ENCODE assay signal across 8 cellular contexts in the genomic region with DNA sequence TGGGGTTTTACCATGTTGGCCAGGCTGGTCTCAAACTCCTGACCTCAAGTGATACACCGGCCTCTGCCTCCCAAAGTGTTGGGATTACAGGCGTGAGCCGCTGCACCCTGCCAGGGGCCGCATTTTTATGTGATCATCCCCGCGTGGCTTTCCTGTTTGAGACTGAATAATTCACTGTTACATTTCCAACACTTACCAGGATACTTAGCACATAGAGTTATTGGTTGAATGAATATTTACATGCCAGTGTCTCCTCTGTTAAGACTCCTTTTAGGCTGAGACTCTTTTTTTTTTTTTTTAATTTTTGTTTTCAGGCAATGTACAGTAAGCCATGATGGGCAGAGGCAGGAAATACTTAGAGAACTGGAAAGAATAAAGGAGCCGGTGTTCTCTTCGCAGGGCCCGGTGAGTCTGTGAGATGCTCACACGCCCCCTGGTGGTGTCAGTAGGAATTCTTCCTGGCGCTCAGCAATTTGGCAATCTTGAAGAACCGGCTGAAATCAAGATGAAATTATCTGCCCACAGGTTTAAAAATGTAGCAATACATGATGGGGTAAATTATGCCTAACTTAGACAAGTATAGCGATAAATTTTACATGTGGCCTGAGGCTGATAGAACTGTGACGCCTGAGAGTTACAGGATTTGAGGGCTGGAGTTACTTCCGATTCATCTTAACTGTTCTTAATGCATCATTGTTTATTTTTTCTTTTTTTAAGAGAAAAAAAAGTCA. TPM values are rescaled to one million over a fixed set of nuclear protein-coding genes. Genes with fewer than 3 reads are reported as not detected.
A peak's percentile ranks its signal among the peaks of the same experiment; 100 is the strongest.
DNase-seq lines count a peak whose midpoint lies in the region; ATAC-seq and TF ChIP-seq lines count a peak whose summit lies in the region.

No MANE protein-coding gene starts in this region.

- H3K4me3 ChIP-seq in GM12864 (ENCODE audit: low read depth, low read length) (no peak overlapping the region), adipocyte (ENCODE audit: low read length) (no peak overlapping the region), heart left ventricle (no peak overlapping the region), rectal smooth muscle tissue (ENCODE audit: low read length) (peak overlapping the region; percentile 15), vagina (no peak overlapping the region)

- WGBS in heart left ventricle, 4 donors = 14 to 18% (median 16%) methylated on average over 15 of the region's 15 CpGs

- H3K4me1 ChIP-seq in adipocyte (ENCODE audit: control insufficient read depth, insufficient read depth, low read length) (peaks cover 3% of the 10 kb centered on the region), heart left ventricle (peaks cover 0 to 18% (median 1%) of the 10 kb centered on the region in 12 donors), rectal smooth muscle tissue (ENCODE audit: control insufficient read depth, insufficient read depth, low read length) (no peaks in the 10 kb centered on the region), vagina (no peaks in the 10 kb centered on the region)

- peak overlapping the region in 2 of 12 donors; percentile 7 to 61 for H3K27ac ChIP-seq in heart left ventricle
- no peak overlapping the region for H3K27ac ChIP-seq in rectal smooth muscle tissue (ENCODE audit: low read depth, low read length)
- no peak overlapping the region for H3K27ac ChIP-seq in vagina

- intact Hi-C loops in heart left ventricle (cut with DNase I) = loop anchor here in 7 of 10 donors (1.0 to 10.0 kb wide), 8 partner anchors 36 to 388 kb away; no protein-coding TSS in a partner anchor
- intact Hi-C loops in vagina (cut with DNase I) = loop anchor here (10.0 kb wide), 1 partner anchor 304 kb away; no protein-coding TSS in a partner anchor

- DNase-seq in GM12864 (ENCODE audit: low read depth) (no peak), NCI-H1417 treated with DMSO at 0.1 percent for 48 hours (lab: John Stamatoyannopoulos, UW) (peak; percentile 67), T-helper 1 cell (peak; percentile 47 to 77 (median 63)), adipocyte (ENCODE audit: low read depth) (peak; percentile 96), heart left ventricle (peak; percentile 65 to 81 (median 73)), vagina (ENCODE audit: extremely low spot score in 2 of 2) (no peak)

- no peaks in the 10 kb centered on the region for H3K9me3 ChIP-seq in adipocyte (ENCODE audit: control insufficient read depth, low read length)
- no peaks in the 10 kb centered on the region for H3K9me3 ChIP-seq in heart left ventricle
- H3K9me3 ChIP-seq in vagina = no peaks in the 10 kb centered on the region

- peak; percentile 80 to 87 (median 83) for ATAC-seq in heart left ventricle
- no peak for ATAC-seq in GM21529 (IDR thresholded peaks at IDR 0.05; ENCODE audit: unreplicated experiment)

- peak; percentile 82 for TF ChIP-seq CTCF in GM12864 (IDR thresholded peaks at IDR 0.05; ENCODE audit: low read depth, low read length, missing control alignments)
- TF ChIP-seq CTCF in heart left ventricle (IDR thresholded peaks at IDR 0.05) = peak; percentile 86 to 97 (median 92)
- TF ChIP-seq CTCF in vagina (IDR thresholded peaks at IDR 0.05) = peak; percentile 58 to 85 (median 74)

- H3K27me3 ChIP-seq in adipocyte (replicated peaks; ENCODE audit: control insufficient read depth, insufficient read depth, low read length) (no peaks in the 10 kb centered on the region), heart left ventricle (no peaks in the 10 kb centered on the region), rectal smooth muscle tissue (ENCODE audit: control insufficient read depth, insufficient read depth, low read length) (no peaks in the 10 kb centered on the region), vagina (no peaks in the 10 kb centered on the region)

- H3K36me3 ChIP-seq in adipocyte (ENCODE audit: control insufficient read depth, insufficient read depth, low read length, severe bottlenecking) (no peaks in the 10 kb centered on the region), heart left ventricle (no peaks in the 10 kb centered on the region), rectal smooth muscle tissue (ENCODE audit: control insufficient read depth, insufficient read depth, low read length) (no peaks in the 10 kb centered on the region), vagina (no peaks in the 10 kb centered on the region)

- H3K9ac ChIP-seq in adipocyte (ENCODE audit: low read length) (no peak overlapping the region), rectal smooth muscle tissue (ENCODE audit: low read length) (no peak overlapping the region)

- TF ChIP-seq POLR2A in heart left ventricle (IDR thresholded peaks at IDR 0.05) = no peak
- no peak for TF ChIP-seq POLR2A in vagina (IDR thresholded peaks at IDR 0.05)

RNA-seq across cellular contexts. Expression of gene RNF114, which starts 7.6 kb away (rescaled TPM):
- total RNA-seq in heart left ventricle (100 to 1,000 TPM in 2 of 9 donors, 10 to 100 TPM in 7; 42.1 to 128 (median 52.4) TPM), vagina (153 TPM)
- 10 to 100 TPM; 36.5 to 48.5 TPM for polyA plus RNA-seq in heart left ventricle

RNA-seq across cellular contexts. Expression of gene SPATA2, which starts 13.2 kb away (rescaled TPM):
- total RNA-seq in heart left ventricle = 1 to 10 TPM; 5.9 to 9.3 (median 7.8) TPM
- 1 to 10 TPM; 4.3 to 8.0 TPM for polyA plus RNA-seq in heart left ventricle
- total RNA-seq in vagina = 4.7 TPM

RNA-seq across cellular contexts. Expression of gene SNAI1, which starts 54.2 kb away (rescaled TPM):
- total RNA-seq in heart left ventricle = 1 to 10 TPM in 6 of 9 donors, under 1 TPM in 3; 0.37 to 6.7 (median 1.6) TPM
- polyA plus RNA-seq in heart left ventricle = 1 to 10 TPM in 1 of 2 donors, under 1 TPM in 1; 0.95 to 3.1 TPM
- total RNA-seq in vagina = 19.9 TPM

Comparison
In these comparisons a context has a peak if more than half of its experiments do, and no peak if none do; other contexts are left out.
1. DNase-seq: peak in NCI-H1417 treated with DMSO at 0.1 percent for 48 hours (single experiment), T-helper 1 cell (5 of 5), adipocyte (single experiment) and heart left ventricle (5 of 5); none in GM12864 (single experiment) and vagina (0 of 2).
2. Peak in every context shown above with its lines, with median percentiles within 50 percentile points of each other: CTCF ChIP-seq.